In genomic region chr18:777021-777420, GRCh38 we compare ENCODE assay signal across 26 cellular contexts. TPM values are rescaled to one million over a fixed set of nuclear protein-coding genes. Genes with fewer than 3 reads are reported as not detected.
DNase-seq lines count a peak whose midpoint lies in the region; ATAC-seq and TF ChIP-seq lines count a peak whose summit lies in the region.
"Had no signal": no experiment of that assay in that cellular context is flagged by ENCODE, and none has a peak within 500 bp of the region (broad histone marks: within the 10 kb centered on the region; RNA-seq: fewer than 3 reads in every experiment).

No MANE protein-coding gene starts in this region.

- no peaks in the 10 kb centered on the region for H3K9me2 ChIP-seq in SK-N-SH

- peaks cover 6% of the 10 kb centered on the region for H3F3A ChIP-seq in SK-N-SH (replicated peaks; ENCODE audit: insufficient read depth)

- peaks cover 7% of the 10 kb centered on the region for H3K36me3 Mint-ChIP-seq in CD4-positive, alpha-beta T cell (ENCODE audit: low read depth)

- no peaks in the 10 kb centered on the region for H3K27me3 ChIP-seq in SK-N-SH (ENCODE audit: insufficient read depth)
- H3K27me3 ChIP-seq in osteoblast (ENCODE audit: insufficient read depth, low read length) = no peaks in the 10 kb centered on the region
- H3K27me3 ChIP-seq in CD4-positive, alpha-beta T cell (ENCODE audit: control insufficient read depth, insufficient read depth, low read length) = no peaks in the 10 kb centered on the region
- H3K27me3 ChIP-seq: adrenal gland, BE2C, sigmoid colon had no signal

- CTCF ChIA-PET in SK-N-SH (lab: Yijun Ruan, JAX) = interaction anchor here (0.9 kb wide), 1 partner anchor 38 kb away, joined by 3 read pairs; no protein-coding TSS in a partner anchor
- CTCF ChIA-PET in CD4-positive, alpha-beta T cell (lab: Charles Lee) = interaction anchor here (0.6 to 1.4 kb wide), 2 partner anchors 53 to 1747 kb away, joined by 3 to 4 read pairs; no protein-coding TSS in a partner anchor

- no peak overlapping the region for H3K27ac Mint-ChIP-seq in CD4-positive, alpha-beta T cell
- H3K27ac Mint-ChIP-seq: nephron progenitor cell; T-helper 2 cell treated with Interferon-gamma antibody and Interleukin-4, amounts not matched to agents 5 μg/mL and 100 μg/mL, for 36 hours; type B pancreatic cell had no signal

- no peak overlapping the region for H3K4me3 Mint-ChIP-seq in CD4-positive, alpha-beta T cell
- H3K4me3 Mint-ChIP-seq: nephron progenitor cell; T-helper 2 cell treated with Interferon-gamma antibody and Interleukin-4, amounts not matched to agents 5 μg/mL and 100 μg/mL, for 36 hours; type B pancreatic cell had no signal

- DNase-seq in SK-N-SH (no peak), astrocyte of the hippocampus (ENCODE audit: low read depth, low spot score) (peak; percentile 6), fibroblast of peridontal ligament (ENCODE audit: extremely low read depth) (peak; percentile 29), osteoblast (ENCODE audit: insufficient read length, low spot score, missing footprints) (peak; percentile 13), NOMO-1 treated with dmso at 0.1 percent for 144 hours (lab: John Stamatoyannopoulos, UW; ENCODE audit: unreplicated experiment) (no peak), posterior vena cava (ENCODE audit: low spot score) (no peak)
- DNase-seq in CD4-positive, alpha-beta T cell = no peak
- DNase-seq: 8988T; activated CD4-positive, alpha-beta T cell treated with anti-CD3 and anti-CD28 coated beads, Interleukin-2, amount 50 U/mL, for 4 hours; activated effector memory CD4-positive, alpha-beta T cell treated with Interleukin-2 at 50 U/mL for 16 hours; adrenal gland; BE2C; Caco-2; central memory CD4-positive, alpha-beta T cell; head of caudate nucleus; left ventricle myocardium inferior; midbrain; NCI-H1436 treated with DMSO at 0.1 percent for 48 hours; NCI-H510A; nephron progenitor cell; sigmoid colon; WERI-Rb-1 had no signal

- no peaks in the 10 kb centered on the region for H3K9me3 Mint-ChIP-seq in CD4-positive, alpha-beta T cell
- H3K9me3 Mint-ChIP-seq: nephron progenitor cell; T-helper 2 cell treated with Interferon-gamma antibody and Interleukin-4, amounts not matched to agents 5 μg/mL and 100 μg/mL, for 36 hours; type B pancreatic cell had no signal

- intact Hi-C loops in CD4-positive, alpha-beta T cell (cut with DNase I, micrococcal nuclease) = no loop called here
- intact Hi-C loops in posterior vena cava (cut with DNase I) = no loop called here

- no peak overlapping the region for H3K9ac ChIP-seq in SK-N-SH

- no peak overlapping the region for H2AFZ ChIP-seq in SK-N-SH (ENCODE audit: low read depth)
- no peak overlapping the region for H2AFZ ChIP-seq in osteoblast (ENCODE audit: low read length)

- ATAC-seq in SK-N-SH treated with all-trans-retinoic acid at 6 μM for 48 hours = peak; percentile 58
- ATAC-seq in CD4-positive, alpha-beta T cell (ENCODE audit: poor library complexity) = no peak

- H3K4me1 Mint-ChIP-seq in CD4-positive, alpha-beta T cell (ENCODE audit: low read depth) = peaks cover 49% of the 10 kb centered on the region

- H4K20me1 ChIP-seq in SK-N-SH (ENCODE audit: insufficient read depth) (peaks cover 33% of the 10 kb centered on the region; the same call in 1 of the 2 replicates), osteoblast (ENCODE audit: insufficient read depth, low read length) (peaks cover 20% of the 10 kb centered on the region)

- H3K4me3 ChIP-seq in SK-N-SH (ENCODE audit: low read depth in 2 of 2, low read length in 1 of 2) (no peak overlapping the region), osteoblast (ENCODE audit: insufficient read depth, low read length) (no peak overlapping the region)
- H3K4me3 ChIP-seq: adrenal gland, left ventricle myocardium inferior, sigmoid colon had no signal

- H3K79me2 ChIP-seq in SK-N-SH (ENCODE audit: insufficient read depth) (peaks cover 18% of the 10 kb centered on the region), osteoblast (ENCODE audit: insufficient read depth, low read length) (peaks cover 80% of the 10 kb centered on the region)

- H3K9me3 ChIP-seq in SK-N-SH (no peaks in the 10 kb centered on the region), osteoblast (ENCODE audit: low read depth, low read length) (no peaks in the 10 kb centered on the region)
- H3K9me3 ChIP-seq in CD4-positive, alpha-beta T cell (ENCODE audit: control insufficient read depth, low read length) = no peaks in the 10 kb centered on the region
- H3K9me3 ChIP-seq: adrenal gland, BE2C, Caco-2, left ventricle myocardium inferior, sigmoid colon had no signal

- TF ChIP-seq EP300 in SK-N-SH (IDR thresholded peaks at IDR 0.05; ENCODE audit: borderline replicate concordance in 1 of 2, low read depth in 1 of 2, low read length in 1 of 2) = no peak

- H3K4me2 ChIP-seq in SK-N-SH (no peak overlapping the region), osteoblast (ENCODE audit: insufficient read depth, low read length) (no peak overlapping the region)

- no peaks in the 10 kb centered on the region for H3K27me3 Mint-ChIP-seq in CD4-positive, alpha-beta T cell
- H3K27me3 Mint-ChIP-seq: type B pancreatic cell had no signal

- H3K36me3 ChIP-seq in SK-N-SH (replicated peaks in 1 of 2; ENCODE audit: control insufficient read depth in 1 of 2, insufficient read depth in 2 of 2, low read length in 1 of 2) (no peaks in the 10 kb centered on the region), osteoblast (ENCODE audit: insufficient read depth, low read length) (peaks cover 5% of the 10 kb centered on the region)
- H3K36me3 ChIP-seq: adrenal gland, BE2C, left ventricle myocardium inferior, sigmoid colon, WERI-Rb-1 had no signal

- H3K27ac ChIP-seq in SK-N-SH (ENCODE audit: low read depth in 2 of 2, low read length in 1 of 2) (no peak overlapping the region), osteoblast (ENCODE audit: low read depth, low read length) (no peak overlapping the region)
- no peak overlapping the region for H3K27ac ChIP-seq in CD4-positive, alpha-beta T cell (ENCODE audit: low read depth, low read length)
- H3K27ac ChIP-seq: adrenal gland, HL-60, left ventricle myocardium inferior, sigmoid colon, WERI-Rb-1 had no signal

- no peak for TF ChIP-seq RAD21 in SK-N-SH (IDR thresholded peaks at IDR 0.05; ENCODE audit: low read length)

- 49% methylated on average over 1 of the region's 1 CpG for WGBS in SK-N-SH (ENCODE audit: low lambda C conversion rate)

- TF ChIP-seq CTCF in SK-N-SH (IDR thresholded peaks at IDR 0.05) (no peak), osteoblast (IDR thresholded peaks at IDR 0.05; ENCODE audit: extremely low read depth, low read depth, low read length) (no peak)
- no peak for TF ChIP-seq CTCF in CD4-positive, alpha-beta T cell (IDR thresholded peaks at IDR 0.05)

- H3K4me1 ChIP-seq in SK-N-SH (ENCODE audit: control insufficient read depth in 1 of 2, insufficient read depth in 2 of 2, low read depth in 1 of 2, low read length in 1 of 2) (no peaks in the 10 kb centered on the region), osteoblast (ENCODE audit: insufficient read depth, low read length) (no peaks in the 10 kb centered on the region)
- H3K4me1 ChIP-seq: BE2C had no signal

- POLR2A ChIA-PET in SK-N-SH (lab: Yijun Ruan, JAX) = no interaction called here
- POLR2A ChIA-PET in CD4-positive, alpha-beta T cell (lab: Charles Lee) = no interaction called here

TF ChIP-seq in SK-N-SH treated with all-trans-retinoic acid at 6 μM for 48 hours, 23 proteins besides CTCF, POLR2A, EP300 and RAD21:
- no peak for TF ChIP-seq ZFP30 (CRISPR knock-in tag; IDR thresholded peaks at IDR 0.05)
- no peak for TF ChIP-seq SNAI2 (CRISPR knock-in tag; IDR thresholded peaks at IDR 0.05)
- no peak for TF ChIP-seq ARNTL (CRISPR knock-in tag; IDR thresholded peaks at IDR 0.05; ENCODE audit: borderline replicate concordance, low read depth)
- no peak for TF ChIP-seq OSR1 (CRISPR knock-in tag; IDR thresholded peaks at IDR 0.05)
- TF ChIP-seq CSDC2 (CRISPR knock-in tag; IDR thresholded peaks at IDR 0.05) = no peak
- TF ChIP-seq GLIS3 (CRISPR knock-in tag; IDR thresholded peaks at IDR 0.05) = no peak
- TF ChIP-seq ZNF565 (CRISPR knock-in tag; conservative IDR thresholded peaks at IDR 0.05; ENCODE audit: low read depth) = no peak
- TF ChIP-seq ESRRG (CRISPR knock-in tag; IDR thresholded peaks at IDR 0.05) = no peak
- no peak for TF ChIP-seq TCF4 (CRISPR knock-in tag; IDR thresholded peaks at IDR 0.05; ENCODE audit: borderline replicate concordance)

TF ChIP-seq in SK-N-SH, 30 proteins besides CTCF, POLR2A, EP300 and RAD21:
- TF ChIP-seq NRF1 (IDR thresholded peaks at IDR 0.05; ENCODE audit: low read depth, low read length) (no peak), TAF1 (IDR thresholded peaks at IDR 0.05; ENCODE audit: borderline replicate concordance, low read depth, low read length) (no peak), ZBTB33 (IDR thresholded peaks at IDR 0.05; ENCODE audit: borderline replicate concordance, low read depth) (no peak), SIN3A (IDR thresholded peaks at IDR 0.05; ENCODE audit: borderline replicate concordance, low read depth, low read length) (no peak)

RNA-seq across cellular contexts. Expression of gene YES1, which starts 35.0 kb away (rescaled TPM):
- polyA plus RNA-seq in SK-N-SH (2012; rRNA removed) = 6.7 and 7.9 TPM in 2 replicates
- polyA plus RNA-seq in SK-N-SH (2012; cell fraction: cytosol; rRNA removed) = 11.0 and 11.8 TPM in 2 replicates
- polyA plus RNA-seq in SK-N-SH (2012; cell fraction: nucleus; rRNA removed) = 7.0 and 7.1 TPM in 2 replicates
- total RNA-seq in osteoblast = 97.5 and 99.5 TPM in 2 replicates
- 10 to 100 TPM; 17.6 to 19.8 TPM for total RNA-seq in CD4-positive, alpha-beta T cell
- total RNA-seq in posterior vena cava = 10 to 100 TPM; 28.7 to 51.6 TPM

Comparison
In these comparisons a context has a peak if more than half of its experiments do, and no peak if none do; other contexts are left out.
1. DNase-seq: peak in astrocyte of the hippocampus (single experiment), fibroblast of peridontal ligament (single experiment) and osteoblast (single experiment); none in SK-N-SH (single experiment), CD4-positive, alpha-beta T cell (0 of 10), NOMO-1 treated with dmso at 0.1 percent for 144 hours (single experiment) and posterior vena cava (single experiment).